ENCODE assay signal across 8 cellular contexts in genomic region chr1:44655609-44656008, GRCh38. TPM values are rescaled to one million over a fixed set of nuclear protein-coding genes. Genes with fewer than 3 reads are reported as not detected.
DNase-seq lines count a peak whose midpoint lies in the region; ATAC-seq and TF ChIP-seq lines count a peak whose summit lies in the region.

No MANE protein-coding gene starts in this region.

- no peak overlapping the region for H3K4me3 Mint-ChIP-seq in CD4-positive, alpha-beta memory T cell

- peak; percentile 20 for DNase-seq in NCI-H2171 treated with DMSO at 0.1 percent for 48 hours (lab: John Stamatoyannopoulos, UW)
- DNase-seq in NCI-H2171 (lab: John Stamatoyannopoulos, UW): no peak
- DNase-seq in NCI-H2196 treated with DMSO at 0.1 percent for 48 hours (lab: John Stamatoyannopoulos, UW; ENCODE audit: unreplicated experiment): peak; percentile 12
- DNase-seq in cardiac fibroblast (ENCODE audit: low read depth in 2 of 2): peak; percentile 18 to 20
- DNase-seq in osteoblast (ENCODE audit: insufficient read length, low spot score, missing footprints): peak; percentile 88
- DNase-seq in CD4-positive, alpha-beta memory T cell: no peak
- DNase-seq in lower leg skin (ENCODE audit: low spot score in 2 of 2): no peak

- H3K79me2 ChIP-seq in osteoblast (ENCODE audit: insufficient read depth, low read length): no peaks in the 10 kb centered on the region

- no peak overlapping the region for H3K27ac ChIP-seq in osteoblast (ENCODE audit: low read depth, low read length)
- H3K27ac ChIP-seq in CD4-positive, alpha-beta memory T cell (ENCODE audit: low read depth, low read length): no peak overlapping the region

- no peak overlapping the region for H3K4me2 ChIP-seq in osteoblast (ENCODE audit: insufficient read depth, low read length)

- POLR2A ChIA-PET in CD4-positive, alpha-beta memory T cell (lab: Charles Lee; ENCODE audit: partially characterized antibody): no interaction called here

- no peaks in the 10 kb centered on the region for H3K27me3 Mint-ChIP-seq in CD4-positive, alpha-beta memory T cell

- no peaks in the 10 kb centered on the region for H3K9me3 Mint-ChIP-seq in CD4-positive, alpha-beta memory T cell

- peaks cover 16% of the 10 kb centered on the region for H3K36me3 ChIP-seq in osteoblast (ENCODE audit: insufficient read depth, low read length)
- peaks cover 6% of the 10 kb centered on the region for H3K36me3 ChIP-seq in CD4-positive, alpha-beta memory T cell (ENCODE audit: insufficient read depth, low read length)

- intact Hi-C loops in CD4-positive, alpha-beta memory T cell (cut with micrococcal nuclease): no loop called here
- intact Hi-C loops in lower leg skin (cut with DNase I; ENCODE audit: low total_unique reads): no loop called here

- TF ChIP-seq POLR2A in lower leg skin (IDR thresholded peaks at IDR 0.05): no peak

- no peaks in the 10 kb centered on the region for H3K27me3 ChIP-seq in osteoblast (ENCODE audit: insufficient read depth, low read length)
- no peaks in the 10 kb centered on the region for H3K27me3 ChIP-seq in CD4-positive, alpha-beta memory T cell (ENCODE audit: insufficient read depth, low read length)

- peaks cover 0 to 1% (median 0%) of the 10 kb centered on the region in 4 donors for H3K4me1 Mint-ChIP-seq in CD4-positive, alpha-beta memory T cell

- ATAC-seq in HG03025 (IDR thresholded peaks at IDR 0.05; ENCODE audit: low FRiP score, unreplicated experiment): no peak

- no peak overlapping the region for H3K27ac Mint-ChIP-seq in CD4-positive, alpha-beta memory T cell

- no peaks in the 10 kb centered on the region for H3K4me1 ChIP-seq in osteoblast (ENCODE audit: insufficient read depth, low read length)
- no peaks in the 10 kb centered on the region for H3K4me1 ChIP-seq in CD4-positive, alpha-beta memory T cell (ENCODE audit: insufficient read depth, low read length)

- peak; percentile 91 for TF ChIP-seq CTCF in cardiac fibroblast (IDR thresholded peaks at IDR 0.05; ENCODE audit: low read depth, low read length)
- peak; percentile 79 for TF ChIP-seq CTCF in osteoblast (IDR thresholded peaks at IDR 0.05; ENCODE audit: extremely low read depth, low read depth, low read length)
- no peak for TF ChIP-seq CTCF in lower leg skin (IDR thresholded peaks at IDR 0.05)

- H3K4me3 ChIP-seq in cardiac fibroblast (replicated peaks in 1 of 2; ENCODE audit: low read depth in 2 of 2, low read length in 2 of 2) (no peak overlapping the region), osteoblast (ENCODE audit: insufficient read depth, low read length) (no peak overlapping the region), lower leg skin (ENCODE audit: low read depth, poor library complexity, severe bottlenecking) (no peak overlapping the region)
- H3K4me3 ChIP-seq in CD4-positive, alpha-beta memory T cell (ENCODE audit: low read length in 2 of 2): no peak overlapping the region

- H4K20me1 ChIP-seq in osteoblast (ENCODE audit: insufficient read depth, low read length): peaks cover 4% of the 10 kb centered on the region

- no peaks in the 10 kb centered on the region for H3K9me3 ChIP-seq in osteoblast (ENCODE audit: low read depth, low read length)
- H3K9me3 ChIP-seq in CD4-positive, alpha-beta memory T cell (ENCODE audit: control insufficient read depth in 1 of 2, low read length in 2 of 2): no peaks in the 10 kb centered on the region

- WGBS in lower leg skin, 2 donors: 79 to 80% methylated on average over 5 of the region's 5 CpGs

- H2AFZ ChIP-seq in osteoblast (ENCODE audit: low read length): no peak overlapping the region

- peaks cover 0 to 24% of the 10 kb centered on the region in 2 donors for H3K36me3 Mint-ChIP-seq in CD4-positive, alpha-beta memory T cell

- CTCF ChIA-PET in CD4-positive, alpha-beta memory T cell (lab: Charles Lee; ENCODE audit: partially characterized antibody): interaction anchor here (0.9 to 1.6 kb wide), 3 partner anchors 9 to 83 kb away, joined by 3 to 5 read pairs (median 3); no protein-coding TSS in a partner anchor

RNA-seq across cellular contexts. Expression of gene TMEM53, which starts 18.7 kb away (rescaled TPM):
- total RNA-seq in osteoblast (6.9 and 7.7 TPM in 2 replicates), lower leg skin (10 to 100 TPM in 2 of 4 donors, 1 to 10 TPM in 2; 5.2 to 23.4 (median 9.9) TPM)
- total RNA-seq in CD4-positive, alpha-beta memory T cell: 1 to 10 TPM; 1.7 to 2.2 TPM
- polyA plus RNA-seq in CD4-positive, alpha-beta memory T cell: 1 to 10 TPM; 3.5 to 5.7 TPM

RNA-seq across cellular contexts. Expression of gene ARMH1, which starts 18.9 kb away (rescaled TPM):
- 3.2 and 4.3 TPM in 2 replicates for total RNA-seq in osteoblast
- total RNA-seq in CD4-positive, alpha-beta memory T cell: 10 to 100 TPM; 64.0 to 74.5 TPM
- 10 to 100 TPM; 26.0 to 30.4 TPM for polyA plus RNA-seq in CD4-positive, alpha-beta memory T cell
- total RNA-seq in lower leg skin: 1 to 10 TPM in 1 of 4 donors, not detected in 3; 2.7 TPM

Comparison
In these comparisons a context has a peak if more than half of its experiments do, and no peak if none do; other contexts are left out.
1. DNase-seq: peak in NCI-H2171 treated with DMSO at 0.1 percent for 48 hours (single experiment), NCI-H2196 treated with DMSO at 0.1 percent for 48 hours (single experiment), cardiac fibroblast (2 of 2) and osteoblast (single experiment); none in NCI-H2171 (single experiment), CD4-positive, alpha-beta memory T cell (0 of 5) and lower leg skin (0 of 2).
2. CTCF ChIP-seq: peak in cardiac fibroblast (single experiment) and osteoblast (single experiment); none in lower leg skin (0 of 3).
3. RNA of gene ARMH1, which starts 18.9 kb away (total RNA-seq): 64.0 to 74.5 TPM in CD4-positive, alpha-beta memory T cell; 3.2 to 4.3 TPM in osteoblast and 2.7 TPM in lower leg skin; every median in the first group is over 10 times any median in the second.